In the genomic region with DNA sequence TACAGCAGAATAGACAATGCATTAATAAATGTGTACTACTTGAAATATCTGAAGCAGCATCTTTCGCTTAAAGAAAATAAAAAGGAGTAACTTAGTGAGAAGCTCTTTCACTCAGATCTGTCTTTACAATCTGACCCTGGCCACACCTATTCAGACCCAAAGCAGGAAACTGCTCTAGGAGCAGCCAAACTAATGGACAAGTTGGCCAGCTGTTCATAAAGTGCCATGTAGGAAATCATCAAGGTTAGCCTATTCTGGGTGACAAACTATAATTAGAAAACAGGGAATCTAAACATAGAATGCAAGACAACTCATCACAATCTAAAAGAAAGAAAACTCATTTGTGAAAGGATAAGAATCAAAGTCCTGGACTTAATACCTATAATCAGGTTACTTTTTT, we compare ENCODE assay signal across 21 cellular contexts.
"Had no signal": no experiment of that assay in that cellular context is flagged by ENCODE, and none has a peak within 500 bp of the region (broad histone marks: within the 10 kb centered on the region; RNA-seq: fewer than 3 reads in every experiment).

No MANE protein-coding gene starts in this region.

- H3K36me3 ChIP-seq: suprapubic skin had no signal

- H3K9me3 ChIP-seq: body of pancreas, suprapubic skin, vagina had no signal

- H3K4me1 ChIP-seq: body of pancreas, suprapubic skin, vagina had no signal

- ATAC-seq: activated CD4-positive, CD25-positive, alpha-beta regulatory T cell treated with anti-CD3 and anti-CD28 coated beads, Interleukin-2, amount 50 U/mL, for 24 hours; activated CD8-positive, alpha-beta T cell treated with anti-CD3 and anti-CD28 coated beads, Interleukin-2, amount 10 ng/mL, durations not matched to agents 7 days and 5 days; body of pancreas had no signal

- H3K4me3 Mint-ChIP-seq: activated CD4-positive, alpha-beta T cell treated with anti-CD3 and anti-CD28 coated beads, Interleukin-2, amount 10 ng/mL, durations not matched to agents 7 days and 5 days; activated CD8-positive, alpha-beta T cell treated with anti-CD3 and anti-CD28 coated beads, Interleukin-2, amount 10 ng/mL, durations not matched to agents 7 days and 5 days; activated naive CD4-positive, alpha-beta T cell treated with anti-CD3 and anti-CD28 coated beads for 36 hours; activated T-cell treated with anti-CD3 and anti-CD28 coated beads, Interleukin-2, amount 50 U/mL, for 24 hours; mesothelial cell of epicardium; T-helper 1 cell treated with Interleukin-12 subunit alpha and Interleukin-12 subunit beta and Interleukin-4 antibody, amounts not matched to agents 30 μg/mL and 1 μg/mL, for 36 hours had no signal

- H3K4me3 ChIP-seq: body of pancreas, suprapubic skin, vagina had no signal

- DNase-seq: activated CD4-positive, alpha-beta T cell treated with anti-CD3 and anti-CD28 coated beads, Interleukin-2, amount 10 ng/mL, durations not matched to agents 7 days and 5 days; activated CD8-positive, alpha-beta T cell treated with anti-CD3 and anti-CD28 coated beads, Interleukin-2, amount 10 ng/mL, durations not matched to agents 7 days and 5 days; activated naive CD4-positive, alpha-beta T cell treated with anti-CD3 and anti-CD28 coated beads for 36 hours; activated T-cell treated with anti-CD3 and anti-CD28 coated beads, Interleukin-2, amount 50 U/mL, for 24 hours; body of pancreas; cortex of kidney; effector CD8-positive, alpha-beta T cell; hypothalamus; occipital lobe; posterior cingulate gyrus; retina; stimulated activated CD4-positive, alpha-beta T cell treated with anti-CD3 and anti-CD28 coated beads, Interleukin-2, amount 100 ng/mL, for 24 hours; stimulated activated naive CD4-positive, alpha-beta T cell treated with Interleukin-2 at 50 U/mL for 16 hours; trophoblast cell had no signal

- H3K4me1 Mint-ChIP-seq: mesothelial cell of epicardium had no signal

- H3K9me3 Mint-ChIP-seq: activated CD4-positive, alpha-beta T cell treated with anti-CD3 and anti-CD28 coated beads, Interleukin-2, amount 10 ng/mL, durations not matched to agents 7 days and 5 days; activated naive CD4-positive, alpha-beta T cell treated with anti-CD3 and anti-CD28 coated beads for 36 hours; activated T-cell treated with anti-CD3 and anti-CD28 coated beads, Interleukin-2, amount 50 U/mL, for 24 hours; activated T-helper 2 cell treated with anti-CD3 and anti-CD28 coated beads, Interferon-gamma antibody, Interleukin-2, Interleukin-4, amounts not matched to agents 10 μg/mL and 5 μg/mL and 100 μg/mL, durations not matched to agents 14 hours and 24 hours and 36 hours; mesothelial cell of epicardium; T-helper 1 cell treated with Interleukin-12 subunit alpha and Interleukin-12 subunit beta and Interleukin-4 antibody, amounts not matched to agents 30 μg/mL and 1 μg/mL, for 36 hours had no signal

- H3K27me3 Mint-ChIP-seq: activated CD4-positive, alpha-beta T cell treated with anti-CD3 and anti-CD28 coated beads, Interleukin-2, amount 10 ng/mL, durations not matched to agents 7 days and 5 days; activated T-cell treated with anti-CD3 and anti-CD28 coated beads, Interleukin-2, amount 50 U/mL, for 24 hours had no signal

- H3K27ac Mint-ChIP-seq: activated CD4-positive, alpha-beta T cell treated with anti-CD3 and anti-CD28 coated beads, Interleukin-2, amount 10 ng/mL, durations not matched to agents 7 days and 5 days; activated CD8-positive, alpha-beta T cell treated with anti-CD3 and anti-CD28 coated beads, Interleukin-2, amount 10 ng/mL, durations not matched to agents 7 days and 5 days; activated naive CD4-positive, alpha-beta T cell treated with anti-CD3 and anti-CD28 coated beads for 36 hours; activated T-cell treated with anti-CD3 and anti-CD28 coated beads, Interleukin-2, amount 50 U/mL, for 24 hours; activated T-helper 2 cell treated with anti-CD3 and anti-CD28 coated beads, Interferon-gamma antibody, Interleukin-2, Interleukin-4, amounts not matched to agents 10 μg/mL and 5 μg/mL and 100 μg/mL, durations not matched to agents 14 hours and 24 hours and 36 hours; mesothelial cell of epicardium; T-helper 1 cell treated with Interleukin-12 subunit alpha and Interleukin-12 subunit beta and Interleukin-4 antibody, amounts not matched to agents 30 μg/mL and 1 μg/mL, for 36 hours had no signal

- H3K27me3 ChIP-seq: body of pancreas, suprapubic skin, vagina had no signal

- H3K27ac ChIP-seq: body of pancreas, suprapubic skin, vagina had no signal

- FAIRE-seq: keratinocyte had no signal
